18 cellular contexts compared by ENCODE assay signal in genomic region chr15:83475551-83475950, GRCh38. TPM values are rescaled to one million over a fixed set of nuclear protein-coding genes. Genes with fewer than 3 reads are reported as not detected.
DNase-seq lines count a peak whose midpoint lies in the region; ATAC-seq, FAIRE-seq and TF ChIP-seq lines count a peak whose summit lies in the region.
"Had no signal": no experiment of that assay in that cellular context is flagged by ENCODE, and none has a peak within 500 bp of the region (broad histone marks: within the 10 kb centered on the region; RNA-seq: fewer than 3 reads in every experiment).

No MANE protein-coding gene starts in this region.

- H3K27me3 Mint-ChIP-seq in activated T-cell treated with anti-CD3 and anti-CD28 coated beads, Interleukin-2, amount 50 U/mL, for 72 hours (ENCODE audit: low read depth), result peaks cover 6% of the 10 kb centered on the region

- H3K9me3 Mint-ChIP-seq in activated T-cell treated with anti-CD3 and anti-CD28 coated beads, Interleukin-2, amount 50 U/mL, for 72 hours, result peaks cover 0 to 1% of the 10 kb centered on the region in 2 donors
- H3K9me3 Mint-ChIP-seq: activated naive CD4-positive, alpha-beta T cell treated with anti-CD3 and anti-CD28 coated beads for 36 hours had no signal

- H3K4me1 Mint-ChIP-seq in activated T-cell treated with anti-CD3 and anti-CD28 coated beads, Interleukin-2, amount 50 U/mL, for 72 hours (ENCODE audit: low read depth), result no peaks in the 10 kb centered on the region
- H3K4me1 Mint-ChIP-seq: CD8-positive, alpha-beta memory T cell; naive thymus-derived CD4-positive, alpha-beta T cell had no signal

- H3K27ac Mint-ChIP-seq in activated T-cell treated with anti-CD3 and anti-CD28 coated beads, Interleukin-2, amount 50 U/mL, for 72 hours, result no peak overlapping the region
- H3K27ac Mint-ChIP-seq: activated CD8-positive, alpha-beta T cell treated with anti-CD3 and anti-CD28 coated beads, Interleukin-2, amount 10 ng/mL, durations not matched to agents 7 days and 5 days; activated naive CD4-positive, alpha-beta T cell treated with anti-CD3 and anti-CD28 coated beads for 36 hours; CD8-positive, alpha-beta memory T cell; naive thymus-derived CD4-positive, alpha-beta T cell had no signal

- H3K4me3 Mint-ChIP-seq in activated T-cell treated with anti-CD3 and anti-CD28 coated beads, Interleukin-2, amount 50 U/mL, for 72 hours, result no peak overlapping the region
- H3K4me3 Mint-ChIP-seq: activated CD8-positive, alpha-beta T cell treated with anti-CD3 and anti-CD28 coated beads, Interleukin-2, amount 10 ng/mL, durations not matched to agents 7 days and 5 days; activated naive CD4-positive, alpha-beta T cell treated with anti-CD3 and anti-CD28 coated beads for 36 hours; CD8-positive, alpha-beta memory T cell; naive thymus-derived CD4-positive, alpha-beta T cell had no signal

- no peak for ATAC-seq in activated T-cell treated with anti-CD3 and anti-CD28 coated beads, Interleukin-2, amount 50 U/mL, for 72 hours (replicated peaks in 1 of 2)
- ATAC-seq: activated CD8-positive, alpha-beta T cell treated with anti-CD3 and anti-CD28 coated beads, Interleukin-2, amount 10 ng/mL, durations not matched to agents 7 days and 5 days; HepG2; naive thymus-derived CD4-positive, alpha-beta T cell; stimulated activated naive CD8-positive, alpha-beta T cell treated with anti-CD3 and anti-CD28 coated beads, Interleukin-15, Interleukin-2, amounts not matched to agents 100 U/mL and 50 U/mL, for 24 hours had no signal

- DNase-seq in H54 (ENCODE audit: insufficient read length, low spot score), result peak; percentile 32
- peak; percentile 15 to 56 for DNase-seq in SW 1271 (lab: John Stamatoyannopoulos, UW)
- peak; percentile 18 for DNase-seq in fibroblast of the conjunctiva (ENCODE audit: low read depth)
- peak; percentile 10 for DNase-seq in skeletal muscle cell (ENCODE audit: low read depth)
- no peak for DNase-seq in activated T-cell treated with anti-CD3 and anti-CD28 coated beads, Interleukin-2, amount 50 U/mL, for 72 hours
- no peak for DNase-seq in caudate nucleus (lab: John Stamatoyannopoulos, UW)
- DNase-seq in amniotic stem cell (lab: John Stamatoyannopoulos, UW), result no peak
- no peak for DNase-seq in putamen (ENCODE audit: low spot score)
- DNase-seq: activated CD8-positive, alpha-beta T cell treated with anti-CD3 and anti-CD28 coated beads, Interleukin-2, amount 10 ng/mL, durations not matched to agents 7 days and 5 days; activated naive CD4-positive, alpha-beta T cell treated with anti-CD3 and anti-CD28 coated beads for 36 hours; CD8-positive, alpha-beta memory T cell; colonic mucosa; naive thymus-derived CD4-positive, alpha-beta T cell; NCI-H1417; NCI-H510A treated with DMSO at 0.1 percent for 48 hours; stimulated activated naive CD8-positive, alpha-beta T cell treated with anti-CD3 and anti-CD28 coated beads, Interleukin-15, Interleukin-2, amounts not matched to agents 100 U/mL and 50 U/mL, for 24 hours had no signal

- no peak overlapping the region for H3K4me3 ChIP-seq in skeletal muscle cell (ENCODE audit: low read depth, low read length)
- H3K4me3 ChIP-seq: colonic mucosa, right atrium auricular region had no signal

- no peak for TF ChIP-seq POLR2A in H54 (IDR thresholded peaks at IDR 0.05; ENCODE audit: low read depth, low read length)

- no peaks in the 10 kb centered on the region for H3K36me3 Mint-ChIP-seq in activated T-cell treated with anti-CD3 and anti-CD28 coated beads, Interleukin-2, amount 50 U/mL, for 72 hours (ENCODE audit: insufficient read depth in 2 of 2)
- H3K36me3 Mint-ChIP-seq: CD8-positive, alpha-beta memory T cell; naive thymus-derived CD4-positive, alpha-beta T cell had no signal

- peak; percentile 15 for FAIRE-seq in H54 (lab: Jason Lieb, UNC)
- FAIRE-seq: HepG2 had no signal

- no peak overlapping the region for H3K27ac ChIP-seq in caudate nucleus (ENCODE audit: low read depth, low read length)
- H3K27ac ChIP-seq: colonic mucosa, right atrium auricular region had no signal

RNA-seq across cellular contexts. Expression of gene SH3GL3, which starts 28.4 kb away (rescaled TPM):
- total RNA-seq in activated T-cell treated with anti-CD3 and anti-CD28 coated beads, Interleukin-2, amount 50 U/mL, for 72 hours, result under 1 TPM in 1 of 2 donors, not detected in 1; 0.19 TPM
- total RNA-seq: activated CD8-positive, alpha-beta T cell treated with anti-CD3 and anti-CD28 coated beads, Interleukin-2, amount 10 ng/mL, durations not matched to agents 7 days and 5 days; activated naive CD4-positive, alpha-beta T cell treated with anti-CD3 and anti-CD28 coated beads for 36 hours; CD8-positive, alpha-beta memory T cell; colonic mucosa; HepG2; naive thymus-derived CD4-positive, alpha-beta T cell had no signal

Comparison
In these comparisons a context has a peak if more than half of its experiments do, and no peak if none do; other contexts are left out.
1. DNase-seq: peak in H54 (single experiment), SW 1271 (2 of 2), fibroblast of the conjunctiva (single experiment) and skeletal muscle cell (single experiment); none in activated T-cell treated with anti-CD3 and anti-CD28 coated beads, Interleukin-2, amount 50 U/mL, for 72 hours (0 of 2), caudate nucleus (0 of 61), amniotic stem cell (single experiment) and putamen (single experiment).